ENCODE assay signal across 19 cellular contexts in genomic region chr2:98293931-98294687, GRCh38. TPM values are rescaled to one million over a fixed set of nuclear protein-coding genes. Genes with fewer than 3 reads are reported as not detected.
A peak's percentile ranks its signal among the peaks of the same experiment; 100 is the strongest.
DNase-seq lines count a peak whose midpoint lies in the region; ATAC-seq, FAIRE-seq and TF ChIP-seq lines count a peak whose summit lies in the region.
"Had no signal": no experiment of that assay in that cellular context is flagged by ENCODE, and none has a peak within 500 bp of the region (broad histone marks: within the 10 kb centered on the region; RNA-seq: fewer than 3 reads in every experiment).

No MANE protein-coding gene starts in this region.

- no peaks in the 10 kb centered on the region for H3K36me3 ChIP-seq in kidney (ENCODE audit: control insufficient read depth in 1 of 2, insufficient read depth in 2 of 2, low read length in 2 of 2)

- H3K9me3 Mint-ChIP-seq in activated T-cell treated with anti-CD3 and anti-CD28 coated beads, Interleukin-2, amount 50 U/mL, for 4 hours, result peaks cover 6% of the 10 kb centered on the region

- DNase-seq in DMS53 (lab: John Stamatoyannopoulos, UW), result peak; percentile 94
- DNase-seq in NCI-H69 (lab: John Stamatoyannopoulos, UW), result peak; percentile 17
- peak; percentile 80 for DNase-seq in kidney
- DNase-seq in mucosa of gallbladder (ENCODE audit: low spot score), result peak; percentile 37
- no peak for DNase-seq in activated T-cell treated with anti-CD3 and anti-CD28 coated beads, Interleukin-2, amount 50 U/mL, for 4 hours
- no peak for DNase-seq in AML-193 (lab: John Stamatoyannopoulos, UW)
- DNase-seq: DMS 273 treated with DMSO at 0.1 percent for 48 hours, GOT3, KG1, NCI-H1436 treated with DMSO at 0.1 percent for 48 hours, NCI-H2081, NCI-H510A treated with DMSO at 0.1 percent for 48 hours had no signal

- peaks cover 42% of the 10 kb centered on the region for H3K27me3 Mint-ChIP-seq in activated T-cell treated with anti-CD3 and anti-CD28 coated beads, Interleukin-2, amount 50 U/mL, for 4 hours (ENCODE audit: low read depth)

- FAIRE-seq in kidney (lab: Jason Lieb, UNC), result no peak
- FAIRE-seq: GM12892 had no signal

- H3K9me3 ChIP-seq in kidney (ENCODE audit: control insufficient read depth in 1 of 2, low read length in 2 of 2), result no peaks in the 10 kb centered on the region

- H3K4me3 Mint-ChIP-seq in activated T-cell treated with anti-CD3 and anti-CD28 coated beads, Interleukin-2, amount 50 U/mL, for 4 hours, result no peak overlapping the region

- TF ChIP-seq CTCF in kidney (IDR thresholded peaks at IDR 0.05; ENCODE audit: borderline replicate concordance, extremely low read depth, insufficient read depth), result no peak

- H3K9ac ChIP-seq in kidney (ENCODE audit: low read length in 2 of 2), result no peak overlapping the region

- ATAC-seq in GM18519 (IDR thresholded peaks at IDR 0.05; ENCODE audit: low FRiP score, unreplicated experiment), result no peak
- no peak for ATAC-seq in activated T-cell treated with anti-CD3 and anti-CD28 coated beads, Interleukin-2, amount 50 U/mL, for 4 hours
- ATAC-seq: Panc1, Right ventricle myocardium inferior had no signal

- H3K4me3 ChIP-seq in kidney (ENCODE audit: low read length in 2 of 2), result no peak overlapping the region

- no peaks in the 10 kb centered on the region for H3K4me1 ChIP-seq in kidney (ENCODE audit: control insufficient read depth in 1 of 2, insufficient read depth in 1 of 2, low read depth in 1 of 2, low read length in 2 of 2)

- no peaks in the 10 kb centered on the region for H3K4me1 Mint-ChIP-seq in activated T-cell treated with anti-CD3 and anti-CD28 coated beads, Interleukin-2, amount 50 U/mL, for 4 hours (ENCODE audit: low read depth)
- H3K4me1 Mint-ChIP-seq: CD14-positive monocyte had no signal

- no peak overlapping the region for H3K27ac ChIP-seq in kidney (ENCODE audit: low read depth in 2 of 2, low read length in 2 of 2)

- no peaks in the 10 kb centered on the region for H3K36me3 Mint-ChIP-seq in activated T-cell treated with anti-CD3 and anti-CD28 coated beads, Interleukin-2, amount 50 U/mL, for 4 hours (ENCODE audit: insufficient read depth)
- H3K36me3 Mint-ChIP-seq: CD14-positive monocyte had no signal

- intact Hi-C loops in kidney (cut with DNase I), result no loop called here

RNA-seq across cellular contexts. Expression of gene CNGA3, which starts 52.1 kb away (rescaled TPM):
- total RNA-seq in kidney, result not detected
- polyA plus RNA-seq in kidney (ENCODE audit: insufficient read depth, low read depth, low replicate concordance), result not detected
- total RNA-seq in mucosa of gallbladder, result not detected
- not detected for total RNA-seq in activated T-cell treated with anti-CD3 and anti-CD28 coated beads, Interleukin-2, amount 50 U/mL, for 4 hours
- total RNA-seq: A673, M059J, Right ventricle myocardium inferior had no signal
- polyA plus RNA-seq: CD14-positive monocyte had no signal

Comparison
In these comparisons a context has a peak if more than half of its experiments do, and no peak if none do; other contexts are left out.
1. DNase-seq: peak in DMS53 (single experiment), NCI-H69 (single experiment), kidney (single experiment) and mucosa of gallbladder (single experiment); none in activated T-cell treated with anti-CD3 and anti-CD28 coated beads, Interleukin-2, amount 50 U/mL, for 4 hours (single experiment) and AML-193 (0 of 2).